Comparison of ENCODE assay signal across 1 cellular context in the genomic region with DNA sequence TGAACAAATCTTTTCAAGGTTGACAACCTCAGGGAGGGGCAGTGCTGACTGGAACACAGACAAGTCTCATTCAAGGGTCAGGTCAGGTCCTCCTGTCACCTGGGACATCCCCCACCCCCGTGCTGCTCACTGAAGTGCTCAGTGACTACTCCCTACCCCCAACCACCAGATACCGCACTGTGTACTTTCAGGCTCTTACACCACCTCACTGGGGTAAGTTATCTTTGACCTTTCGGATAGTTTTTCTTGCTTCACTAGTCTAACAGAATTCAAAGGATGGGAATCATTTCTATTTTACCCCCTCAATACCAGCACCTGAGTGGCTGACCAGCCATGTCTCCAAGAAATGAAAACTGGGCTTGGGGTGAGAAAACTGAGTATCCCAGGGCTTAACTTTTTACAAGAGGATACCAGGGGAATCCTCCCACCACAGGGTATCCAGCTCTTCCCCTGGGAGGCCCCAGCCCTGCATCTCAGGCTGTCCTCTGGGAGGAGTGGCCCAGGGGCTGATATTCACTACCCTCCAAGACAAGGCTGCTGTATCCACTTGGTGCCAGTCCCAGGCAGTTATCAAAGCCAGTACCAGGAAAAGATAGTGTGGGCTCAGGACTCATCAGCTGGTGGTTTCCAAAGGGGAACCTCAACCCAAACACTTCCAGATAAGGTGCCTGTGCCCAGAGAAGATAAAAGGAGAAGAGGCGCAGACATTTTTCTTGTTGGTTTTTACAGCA.
TF ChIP-seq lines count a peak whose summit lies in the region.

No MANE protein-coding gene starts in this region.

TF ChIP-seq in HepG2, 621 proteins besides CTCF, POLR2A, EP300 and RAD21 (continued from another document and continues in another):
- TF ChIP-seq ZBTB44 (CRISPR knock-in tag; IDR thresholded peaks at IDR 0.05) (no peak), FOXJ3 (CRISPR knock-in tag; IDR thresholded peaks at IDR 0.05; ENCODE audit: borderline replicate concordance) (no peak), ZNF615 (CRISPR knock-in tag; IDR thresholded peaks at IDR 0.05; ENCODE audit: borderline replicate concordance) (peak; percentile 54; the same call in 1 of the 2 replicates), HNRNPK (IDR thresholded peaks at IDR 0.05; ENCODE audit: low read depth, low read length, poor library complexity, severe bottlenecking) (no peak), ZBTB21 (CRISPR knock-in tag; IDR thresholded peaks at IDR 0.05) (no peak), ZMAT3 (CRISPR knock-in tag; conservative IDR thresholded peaks at IDR 0.05) (no peak), ZNF552 (CRISPR knock-in tag; IDR thresholded peaks at IDR 0.05; ENCODE audit: borderline replicate concordance) (no peak), ZNF543 (CRISPR knock-in tag; IDR thresholded peaks at IDR 0.05) (no peak), IKZF1 (IDR thresholded peaks at IDR 0.05) (no peak), HMG20A (CRISPR knock-in tag; IDR thresholded peaks at IDR 0.05; ENCODE audit: borderline replicate concordance) (peak; percentile 70; the same call in 1 of the 2 replicates), RBM39 (IDR thresholded peaks at IDR 0.05; ENCODE audit: low read depth, low read length, poor library complexity, severe bottlenecking) (no peak), RFX1 (IDR thresholded peaks at IDR 0.05) (no peak), NONO (IDR thresholded peaks at IDR 0.05) (no peak), NONO (CRISPR knock-in tag; conservative IDR thresholded peaks at IDR 0.05) (peak; percentile 77; the same call in 1 of the 2 replicates), ZNF788 (CRISPR knock-in tag; IDR thresholded peaks at IDR 0.05; ENCODE audit: borderline replicate concordance) (peak; percentile 45; the same call in 1 of the 2 replicates), ZNF101 (CRISPR knock-in tag; IDR thresholded peaks at IDR 0.05; ENCODE audit: borderline replicate concordance, low read depth) (no peak), TCF7 (IDR thresholded peaks at IDR 0.05; ENCODE audit: low read depth) (peak; percentile 70), ETV6 (CRISPR knock-in tag; conservative IDR thresholded peaks at IDR 0.05) (no peak), ZIK1 (CRISPR knock-in tag; IDR thresholded peaks at IDR 0.05; ENCODE audit: borderline replicate concordance, low read depth) (no peak), ZNF652 (CRISPR knock-in tag; IDR thresholded peaks at IDR 0.05; ENCODE audit: borderline replicate concordance, low read depth) (no peak), CHCHD3 (CRISPR knock-in tag; IDR thresholded peaks at IDR 0.05) (no peak), EED (CRISPR knock-in tag; IDR thresholded peaks at IDR 0.05) (no peak), STAT5B (CRISPR knock-in tag; IDR thresholded peaks at IDR 0.05) (no peak), ZNF670 (CRISPR knock-in tag; IDR thresholded peaks at IDR 0.05; ENCODE audit: borderline replicate concordance) (no peak; the same call in 1 of the 2 replicates), ZNF263 (CRISPR knock-in tag; IDR thresholded peaks at IDR 0.05) (peak; percentile 52; the same call in 1 of the 2 replicates), ZNF605 (CRISPR knock-in tag; IDR thresholded peaks at IDR 0.05) (no peak), ZNF777 (CRISPR knock-in tag; IDR thresholded peaks at IDR 0.05) (no peak), BCL3 (CRISPR knock-in tag; IDR thresholded peaks at IDR 0.05) (no peak), JUNB (CRISPR knock-in tag; IDR thresholded peaks at IDR 0.05; ENCODE audit: borderline replicate concordance) (no peak), ZSCAN21 (CRISPR knock-in tag; IDR thresholded peaks at IDR 0.05; ENCODE audit: borderline replicate concordance) (no peak), NBN (conservative IDR thresholded peaks at IDR 0.05) (no peak), JUND (CRISPR knock-in tag; IDR thresholded peaks at IDR 0.05) (no peak), RXRB (CRISPR knock-in tag; IDR thresholded peaks at IDR 0.05; ENCODE audit: borderline replicate concordance) (peak; percentile 93), MAFF (IDR thresholded peaks at IDR 0.05; ENCODE audit: low read depth, low read length) (no peak), AGO1 (IDR thresholded peaks at IDR 0.05; ENCODE audit: low read depth, low read length, poor library complexity, severe bottlenecking) (no peak), THRA (CRISPR knock-in tag; IDR thresholded peaks at IDR 0.05; ENCODE audit: borderline replicate concordance) (peak; percentile 98), KLF16 (CRISPR knock-in tag; IDR thresholded peaks at IDR 0.05) (no peak), RBAK (CRISPR knock-in tag; IDR thresholded peaks at IDR 0.05) (no peak), ZNF446 (CRISPR knock-in tag; IDR thresholded peaks at IDR 0.05) (no peak), CHD4 (IDR thresholded peaks at IDR 0.05; ENCODE audit: borderline replicate concordance, low read length) (no peak; the same call in 1 of the 2 replicates), MAF1 (CRISPR knock-in tag; IDR thresholded peaks at IDR 0.05; ENCODE audit: borderline replicate concordance) (no peak), NFRKB (IDR thresholded peaks at IDR 0.05) (no peak), ERF (CRISPR knock-in tag; IDR thresholded peaks at IDR 0.05) (0 out of 2 replicates have a peak, but pooled peaks have one; percentile 42), PRDM10 (CRISPR knock-in tag; IDR thresholded peaks at IDR 0.05; ENCODE audit: low read depth) (peak; percentile 57; the same call in 1 of the 2 replicates), ZNF44 (CRISPR knock-in tag; IDR thresholded peaks at IDR 0.05) (no peak), PCBP2 (optimal IDR thresholded peaks at IDR 0.05; ENCODE audit: low read depth, low read length, poor library complexity, severe bottlenecking) (no peak), GLI4 (CRISPR knock-in tag; IDR thresholded peaks at IDR 0.05; ENCODE audit: borderline replicate concordance) (no peak), MLLT10 (CRISPR knock-in tag; IDR thresholded peaks at IDR 0.05) (no peak), FOXA3 (CRISPR knock-in tag; IDR thresholded peaks at IDR 0.05) (peak; percentile 87), CREM (IDR thresholded peaks at IDR 0.05) (peak; percentile 84), CREM (CRISPR knock-in tag; IDR thresholded peaks at IDR 0.05) (no peak), CEBPB (IDR thresholded peaks at IDR 0.05; ENCODE audit: borderline replicate concordance, low read depth, low read length) (peak; percentile 92), ZKSCAN8 (CRISPR knock-in tag; IDR thresholded peaks at IDR 0.05; ENCODE audit: borderline replicate concordance) (peak; percentile 59; the same call in 1 of the 2 replicates), ARNT2 (CRISPR knock-in tag; IDR thresholded peaks at IDR 0.05; ENCODE audit: low read depth) (no peak), SNAPC5 (CRISPR knock-in tag; IDR thresholded peaks at IDR 0.05; ENCODE audit: borderline replicate concordance) (no peak)
- TF ChIP-seq, protein P1, sequence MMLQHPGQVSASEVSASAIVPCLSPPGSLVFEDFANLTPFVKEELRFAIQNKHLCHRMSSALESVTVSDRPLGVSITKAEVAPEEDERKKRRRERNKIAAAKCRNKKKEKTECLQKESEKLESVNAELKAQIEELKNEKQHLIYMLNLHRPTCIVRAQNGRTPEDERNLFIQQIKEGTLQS (CRISPR knock-in tag; IDR thresholded peaks at IDR 0.05): no peak
- TF ChIP-seq, protein P2, sequence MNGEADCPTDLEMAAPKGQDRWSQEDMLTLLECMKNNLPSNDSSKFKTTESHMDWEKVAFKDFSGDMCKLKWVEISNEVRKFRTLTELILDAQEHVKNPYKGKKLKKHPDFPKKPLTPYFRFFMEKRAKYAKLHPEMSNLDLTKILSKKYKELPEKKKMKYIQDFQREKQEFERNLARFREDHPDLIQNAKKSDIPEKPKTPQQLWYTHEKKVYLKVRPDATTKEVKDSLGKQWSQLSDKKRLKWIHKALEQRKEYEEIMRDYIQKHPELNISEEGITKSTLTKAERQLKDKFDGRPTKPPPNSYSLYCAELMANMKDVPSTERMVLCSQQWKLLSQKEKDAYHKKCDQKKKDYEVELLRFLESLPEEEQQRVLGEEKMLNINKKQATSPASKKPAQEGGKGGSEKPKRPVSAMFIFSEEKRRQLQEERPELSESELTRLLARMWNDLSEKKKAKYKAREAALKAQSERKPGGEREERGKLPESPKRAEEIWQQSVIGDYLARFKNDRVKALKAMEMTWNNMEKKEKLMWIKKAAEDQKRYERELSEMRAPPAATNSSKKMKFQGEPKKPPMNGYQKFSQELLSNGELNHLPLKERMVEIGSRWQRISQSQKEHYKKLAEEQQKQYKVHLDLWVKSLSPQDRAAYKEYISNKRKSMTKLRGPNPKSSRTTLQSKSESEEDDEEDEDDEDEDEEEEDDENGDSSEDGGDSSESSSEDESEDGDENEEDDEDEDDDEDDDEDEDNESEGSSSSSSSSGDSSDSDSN (CRISPR knock-in tag; IDR thresholded peaks at IDR 0.05): peak; percentile 35; the same call in 1 of the 2 replicates
- TF ChIP-seq, protein P3, sequence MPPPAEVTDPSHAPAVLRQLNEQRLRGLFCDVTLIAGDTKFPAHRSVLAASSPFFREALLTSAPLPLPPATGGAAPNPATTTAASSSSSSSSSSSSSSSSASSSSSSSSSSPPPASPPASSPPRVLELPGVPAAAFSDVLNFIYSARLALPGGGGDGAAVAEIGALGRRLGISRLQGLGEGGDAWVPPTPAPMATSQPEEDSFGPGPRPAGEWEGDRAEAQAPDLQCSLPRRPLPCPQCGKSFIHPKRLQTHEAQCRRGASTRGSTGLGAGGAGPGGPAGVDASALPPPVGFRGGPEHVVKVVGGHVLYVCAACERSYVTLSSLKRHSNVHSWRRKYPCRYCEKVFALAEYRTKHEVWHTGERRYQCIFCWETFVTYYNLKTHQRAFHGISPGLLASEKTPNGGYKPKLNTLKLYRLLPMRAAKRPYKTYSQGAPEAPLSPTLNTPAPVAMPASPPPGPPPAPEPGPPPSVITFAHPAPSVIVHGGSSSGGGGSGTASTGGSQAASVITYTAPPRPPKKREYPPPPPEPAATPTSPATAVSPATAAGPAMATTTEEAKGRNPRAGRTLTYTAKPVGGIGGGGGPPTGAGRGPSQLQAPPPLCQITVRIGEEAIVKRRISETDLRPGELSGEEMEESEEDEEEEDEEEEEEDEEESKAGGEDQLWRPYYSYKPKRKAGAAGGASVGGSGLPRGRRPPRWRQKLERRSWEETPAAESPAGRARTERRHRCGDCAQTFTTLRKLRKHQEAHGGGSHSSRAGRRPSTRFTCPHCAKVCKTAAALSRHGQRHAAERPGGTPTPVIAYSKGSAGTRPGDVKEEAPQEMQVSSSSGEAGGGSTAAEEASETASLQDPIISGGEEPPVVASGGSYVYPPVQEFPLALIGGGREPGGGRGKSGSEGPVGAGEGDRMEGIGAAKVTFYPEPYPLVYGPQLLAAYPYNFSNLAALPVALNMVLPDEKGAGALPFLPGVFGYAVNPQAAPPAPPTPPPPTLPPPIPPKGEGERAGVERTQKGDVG (CRISPR knock-in tag; IDR thresholded peaks at IDR 0.05; ENCODE audit: borderline replicate concordance): no peak
